In genomic region chr2:86000938-86001312, GRCh38 we compare ENCODE assay signal across 13 cellular contexts.
DNase-seq lines count a peak whose midpoint lies in the region; ATAC-seq and TF ChIP-seq lines count a peak whose summit lies in the region.
"Had no signal": no experiment of that assay in that cellular context is flagged by ENCODE, and none has a peak within 500 bp of the region (broad histone marks: within the 10 kb centered on the region; RNA-seq: fewer than 3 reads in every experiment).

No MANE protein-coding gene starts in this region.

- H3K4me1 Mint-ChIP-seq in T-helper 1 cell treated with Interleukin-12 subunit alpha and Interleukin-12 subunit beta and Interleukin-4 antibody, amounts not matched to agents 30 μg/mL and 1 μg/mL, for 36 hours (ENCODE audit: low read depth): peaks cover 50% of the 10 kb centered on the region
- H3K4me1 Mint-ChIP-seq in HFFc6 (ENCODE audit: low read depth): peaks cover 49% of the 10 kb centered on the region
- peaks cover 32% of the 10 kb centered on the region for H3K4me1 Mint-ChIP-seq in central memory CD8-positive, alpha-beta T cell
- peaks cover 27% of the 10 kb centered on the region for H3K4me1 Mint-ChIP-seq in progenitor cell of endocrine pancreas (ENCODE audit: low read depth)

- H3K27me3 Mint-ChIP-seq in T-helper 1 cell treated with Interleukin-12 subunit alpha and Interleukin-12 subunit beta and Interleukin-4 antibody, amounts not matched to agents 30 μg/mL and 1 μg/mL, for 36 hours (ENCODE audit: low read depth): peaks cover 4% of the 10 kb centered on the region
- no peaks in the 10 kb centered on the region; the same call in 1 of the 2 replicates for H3K27me3 Mint-ChIP-seq in HFFc6 (ENCODE audit: insufficient read depth)
- H3K27me3 Mint-ChIP-seq in central memory CD8-positive, alpha-beta T cell: no peaks in the 10 kb centered on the region
- H3K27me3 Mint-ChIP-seq in progenitor cell of endocrine pancreas: no peaks in the 10 kb centered on the region

- H3K27ac Mint-ChIP-seq in T-helper 1 cell treated with Interleukin-12 subunit alpha and Interleukin-12 subunit beta and Interleukin-4 antibody, amounts not matched to agents 30 μg/mL and 1 μg/mL, for 36 hours: peak overlapping the region; percentile 92
- H3K27ac Mint-ChIP-seq in HFFc6 (peak overlapping the region; percentile 10; the same call in 1 of the 2 replicates), progenitor cell of endocrine pancreas (peak overlapping the region; percentile 55)
- peak overlapping the region; percentile 92 for H3K27ac Mint-ChIP-seq in central memory CD8-positive, alpha-beta T cell (ENCODE audit: low read depth)

- H3K9me3 Mint-ChIP-seq in T-helper 1 cell treated with Interleukin-12 subunit alpha and Interleukin-12 subunit beta and Interleukin-4 antibody, amounts not matched to agents 30 μg/mL and 1 μg/mL, for 36 hours: peaks cover 24% of the 10 kb centered on the region
- H3K9me3 Mint-ChIP-seq in HFFc6 (peaks cover 13% of the 10 kb centered on the region), progenitor cell of endocrine pancreas (ENCODE audit: low read depth) (peaks cover 14% of the 10 kb centered on the region)
- H3K9me3 Mint-ChIP-seq in central memory CD8-positive, alpha-beta T cell: peaks cover 5% of the 10 kb centered on the region

- no peak for ATAC-seq in central memory CD8-positive, alpha-beta T cell (replicated peaks; ENCODE audit: extremely low read depth, poor library complexity, severe bottlenecking)
- ATAC-seq in HG03520 (IDR thresholded peaks at IDR 0.05; ENCODE audit: unreplicated experiment): no peak

- peak overlapping the region; percentile 63 for H3K4me3 Mint-ChIP-seq in T-helper 1 cell treated with Interleukin-12 subunit alpha and Interleukin-12 subunit beta and Interleukin-4 antibody, amounts not matched to agents 30 μg/mL and 1 μg/mL, for 36 hours
- H3K4me3 Mint-ChIP-seq in HFFc6: no peak overlapping the region
- no peak overlapping the region for H3K4me3 Mint-ChIP-seq in central memory CD8-positive, alpha-beta T cell
- H3K4me3 Mint-ChIP-seq in progenitor cell of endocrine pancreas (ENCODE audit: low read depth): no peak overlapping the region

- peaks cover 27% of the 10 kb centered on the region for H3K36me3 Mint-ChIP-seq in T-helper 1 cell treated with Interleukin-12 subunit alpha and Interleukin-12 subunit beta and Interleukin-4 antibody, amounts not matched to agents 30 μg/mL and 1 μg/mL, for 36 hours (ENCODE audit: low read depth)
- H3K36me3 Mint-ChIP-seq in HFFc6 (ENCODE audit: low read depth) (peaks cover 12% of the 10 kb centered on the region), progenitor cell of endocrine pancreas (ENCODE audit: insufficient read depth) (peaks cover 3% of the 10 kb centered on the region)
- H3K36me3 Mint-ChIP-seq in central memory CD8-positive, alpha-beta T cell (ENCODE audit: insufficient read depth): no peaks in the 10 kb centered on the region

- no peak for DNase-seq in T-helper 1 cell
- DNase-seq in HFFc6: no peak
- no peak for DNase-seq in central memory CD8-positive, alpha-beta T cell (ENCODE audit: low spot score in 2 of 2)
- DNase-seq in progenitor cell of endocrine pancreas (ENCODE audit: low spot score, unreplicated experiment): no peak
- no peak for DNase-seq in NCI-H748 (lab: John Stamatoyannopoulos, UW; ENCODE audit: unreplicated experiment)
- no peak for DNase-seq in SIG-M5 (lab: John Stamatoyannopoulos, UW)
- DNase-seq: 8988T; activated CD8-positive, alpha-beta memory T cell treated with anti-CD3 and anti-CD28 coated beads for 24 hours; activated naive CD4-positive, alpha-beta T cell treated with Interleukin-2 at 50 U/mL for 16 hours; cerebellar nuclear complex; glutamatergic neuron had no signal

- TF ChIP-seq CTCF in HFFc6 (IDR thresholded peaks at IDR 0.05): no peak
- no peak for TF ChIP-seq CTCF in progenitor cell of endocrine pancreas (IDR thresholded peaks at IDR 0.05; ENCODE audit: unreplicated experiment)

Comparison
In these comparisons a context has a peak if more than half of its experiments do, and no peak if none do; other contexts are left out.
1. H3K27ac Mint-ChIP-seq: peak in every context shown above with its lines; median percentile 92 in T-helper 1 cell treated with Interleukin-12 subunit alpha and Interleukin-12 subunit beta and Interleukin-4 antibody, amounts not matched to agents 30 μg/mL and 1 μg/mL, for 36 hours; 92 in central memory CD8-positive, alpha-beta T cell; 55 in progenitor cell of endocrine pancreas; 10 in HFFc6.